21 cellular contexts compared by ENCODE assay signal in genomic region chr1:109628540-109629321, GRCh38. TPM values are rescaled to one million over a fixed set of nuclear protein-coding genes. Genes with fewer than 3 reads are reported as not detected.
DNase-seq lines count a peak whose midpoint lies in the region; ATAC-seq, FAIRE-seq and TF ChIP-seq lines count a peak whose summit lies in the region.
"Had no signal": no experiment of that assay in that cellular context is flagged by ENCODE, and none has a peak within 500 bp of the region (broad histone marks: within the 10 kb centered on the region; RNA-seq: fewer than 3 reads in every experiment).

No MANE protein-coding gene starts in this region.

- 100% methylated on average over 8 of the region's 23 CpGs for WGBS in A549 (ENCODE audit: missing lambda C conversion rate)

- H3K4me1 ChIP-seq in A549: peaks cover 5% of the 10 kb centered on the region; the same call in 1 of the 3 replicates
- H3K4me1 ChIP-seq: HAP-1 had no signal

- H3K27ac ChIP-seq in A549 (peak overlapping the region in 1 of 2 experiments; percentile 34; a peak in 1 of 6 replicates), brain microvascular endothelial cell (no peak overlapping the region)
- H3K27ac ChIP-seq: cardiac muscle cell had no signal

- peaks cover 61% of the 10 kb centered on the region for H3K36me3 ChIP-seq in brain microvascular endothelial cell (replicated peaks)

- POLR2A ChIA-PET in A549 (lab: Yijun Ruan, JAX): interaction anchor here (3.5 kb wide), 1 partner anchor 80 kb away, joined by 11 read pairs; the partner anchor contains the start of gene GNAI3

- H3K4me3 ChIP-seq in A549 (no peak overlapping the region), brain microvascular endothelial cell (ENCODE audit: low read depth, low read length) (no peak overlapping the region)
- H3K4me3 ChIP-seq: cardiac muscle cell, HAP-1 had no signal

- ATAC-seq in A549: peak; percentile 40 to 47; a peak in 4 of 6 replicates
- peak; percentile 13 for ATAC-seq in activated naive CD8-positive, alpha-beta T cell treated with anti-CD3 and anti-CD28 coated beads, Interleukin-2, amount 50 U/mL, for 24 hours
- ATAC-seq: left cardiac atrium, right cardiac atrium had no signal

- no peaks in the 10 kb centered on the region for H3K9me3 ChIP-seq in A549
- H3K9me3 ChIP-seq: BE2C, HAP-1 had no signal

- FAIRE-seq in A549 (lab: Jason Lieb, UNC) (no peak), H54 (lab: Jason Lieb, UNC) (no peak), D721Med (lab: Jason Lieb, UNC) (no peak)

- no peak overlapping the region for H3K27ac Mint-ChIP-seq in activated naive CD8-positive, alpha-beta T cell treated with anti-CD3 and anti-CD28 coated beads, Interleukin-2, amount 50 U/mL, for 24 hours

- no peaks in the 10 kb centered on the region for H3K27me3 ChIP-seq in brain microvascular endothelial cell (replicated peaks)
- H3K27me3 ChIP-seq: BE2C, cardiac muscle cell had no signal

- H3K36me3 Mint-ChIP-seq in activated naive CD8-positive, alpha-beta T cell treated with anti-CD3 and anti-CD28 coated beads, Interleukin-2, amount 50 U/mL, for 24 hours (ENCODE audit: low read depth): peaks cover 24% of the 10 kb centered on the region

- CTCF ChIA-PET in A549 (lab: Yijun Ruan, JAX): interaction anchor here (0.8 to 21.4 kb wide), 9 partner anchors 8 to 383 kb away, joined by 3 to 295 read pairs (median 5); partner anchors contain the start of genes AHCYL1 and GNAI3

- TF ChIP-seq CTCF in A549 (IDR thresholded peaks at IDR 0.05) (no peak), D721Med (IDR thresholded peaks at IDR 0.05; ENCODE audit: insufficient read depth, missing control alignments) (no peak), brain microvascular endothelial cell (IDR thresholded peaks at IDR 0.05; ENCODE audit: low read depth, low read length, missing control alignments) (no peak)

- peak in 1 of 2 experiments; percentile 35 for DNase-seq in A549 (ENCODE audit: low read depth in 1 of 2, low spot score in 1 of 2)
- peak; percentile 42 for DNase-seq in H54 (ENCODE audit: insufficient read length, low spot score)
- DNase-seq in activated naive CD8-positive, alpha-beta T cell treated with anti-CD3 and anti-CD28 coated beads, Interleukin-2, amount 50 U/mL, for 24 hours: no peak
- DNase-seq in islet precursor cell: peak; percentile 57
- no peak for DNase-seq in SKM-1 (lab: John Stamatoyannopoulos, UW; ENCODE audit: unreplicated experiment)
- DNase-seq in activated naive CD4-positive, alpha-beta T cell treated with Interleukin-2 at 50 U/mL for 16 hours: no peak
- DNase-seq in D721Med (ENCODE audit: insufficient read length, low spot score): no peak
- DNase-seq in brain microvascular endothelial cell: no peak
- DNase-seq: activated CD4-positive, alpha-beta T cell treated with anti-CD3 and anti-CD28 coated beads, Interleukin-2, amount 50 U/mL, for 1 hour; activated gamma-delta T cell treated with Interleukin-2 at 50 U/mL for 16 hours; BE2C; KBM-7; left cardiac atrium; naive B cell; NCI-H1417; NCI-H69; stimulated activated CD4-positive, alpha-beta T cell treated with anti-CD3 and anti-CD28 coated beads, Interleukin-2, amount 100 ng/mL, for 24 hours; T-helper 9 cell had no signal

- H3K4me3 Mint-ChIP-seq in activated naive CD8-positive, alpha-beta T cell treated with anti-CD3 and anti-CD28 coated beads, Interleukin-2, amount 50 U/mL, for 24 hours: no peak overlapping the region

- H3K4me2 ChIP-seq in A549: no peak overlapping the region

- no peaks in the 10 kb centered on the region for H3K9me3 Mint-ChIP-seq in activated naive CD8-positive, alpha-beta T cell treated with anti-CD3 and anti-CD28 coated beads, Interleukin-2, amount 50 U/mL, for 24 hours
- H3K9me3 Mint-ChIP-seq: naive B cell had no signal

- no peak for TF ChIP-seq RAD21 in A549 (conservative IDR thresholded peaks at IDR 0.05 in 1 of 2, IDR thresholded peaks at IDR 0.05 in 1 of 2)

- H3K27me3 Mint-ChIP-seq in activated naive CD8-positive, alpha-beta T cell treated with anti-CD3 and anti-CD28 coated beads, Interleukin-2, amount 50 U/mL, for 24 hours: no peaks in the 10 kb centered on the region
- H3K27me3 Mint-ChIP-seq: naive B cell had no signal

- in situ Hi-C loops in brain microvascular endothelial cell (cut with HindIII; ENCODE audit: low pct_ligation_motif_present, low sequenced_read_pairs): no loop called here

- no peak for TF ChIP-seq EP300 in A549 (IDR thresholded peaks at IDR 0.05)

- TF ChIP-seq POLR2A in A549 (IDR thresholded peaks at IDR 0.05; ENCODE audit: low read length): no peak
- no peak for TF ChIP-seq POLR2A in H54 (IDR thresholded peaks at IDR 0.05; ENCODE audit: low read depth, low read length)

- H3K4me1 Mint-ChIP-seq in activated naive CD8-positive, alpha-beta T cell treated with anti-CD3 and anti-CD28 coated beads, Interleukin-2, amount 50 U/mL, for 24 hours: peaks cover 8% of the 10 kb centered on the region

TF ChIP-seq in A549, 52 proteins besides CTCF, POLR2A, EP300 and RAD21:
- TF ChIP-seq MAFK (IDR thresholded peaks at IDR 0.05; ENCODE audit: partially characterized antibody) (no peak), HEYL (CRISPR knock-in tag; IDR thresholded peaks at IDR 0.05) (no peak), FOSL2 (IDR thresholded peaks at IDR 0.05) (no peak), FOSL2 (CRISPR knock-in tag; IDR thresholded peaks at IDR 0.05) (0 out of 2 replicates have a peak, but pooled peaks have one; percentile 25), MAZ (IDR thresholded peaks at IDR 0.05; ENCODE audit: borderline replicate concordance, low read depth, low read length) (no peak), SMC3 (IDR thresholded peaks at IDR 0.05) (no peak), ZC3H11A (IDR thresholded peaks at IDR 0.05) (no peak)

RNA-seq across cellular contexts. Expression of gene AMPD2, which starts 9.1 kb away (rescaled TPM):
- polyA plus RNA-seq in A549 (2011; rRNA removed) (19.3 and 31.5 TPM in 2 replicates), A549 (2017; fragmentation: RNase III; extraction: RNeasy Plus Mini Kit Qiagen cat#74134 plus additional on column Dnase treatment) (39.4 to 51.7 TPM (median 47.2 TPM) in 3 replicates)
- 29.0 and 34.3 TPM in 2 replicates for polyA plus RNA-seq in A549 (2012; cell fraction: cytosol; rRNA removed)
- polyA plus RNA-seq in A549 (2012; cell fraction: nucleus; rRNA removed): 203 and 228 TPM in 2 replicates
- polyA minus RNA-seq in A549 (2011; rRNA and poly(A)+ RNA removed): 44.2 and 55.3 TPM in 2 replicates

RNA-seq across cellular contexts. Expression of gene GNAT2, which starts 9.3 kb away (rescaled TPM):
- 0.16 and 0.20 TPM in 2 replicates for polyA plus RNA-seq in A549 (2011; rRNA removed)
- 0.09 and 0.13 TPM in 2 replicates for polyA plus RNA-seq in A549 (2012; cell fraction: cytosol; rRNA removed)
- polyA plus RNA-seq in A549 (2012; cell fraction: nucleus; rRNA removed): not detected in 2 replicates
- polyA plus RNA-seq in A549 (2017; fragmentation: RNase III; extraction: RNeasy Plus Mini Kit Qiagen cat#74134 plus additional on column Dnase treatment): 0.25 TPM in 1 of 3 replicates, not detected in the others
- polyA minus RNA-seq in A549 (2011; rRNA and poly(A)+ RNA removed): 0.29 and 0.74 TPM in 2 replicates
- polyA plus RNA-seq: cardiac muscle cell, right cardiac atrium had no signal

RNA-seq across cellular contexts. Expression of gene GSTM4, which starts 27.2 kb away (rescaled TPM):
- polyA plus RNA-seq in A549 (2011; rRNA removed) (17.2 and 21.7 TPM in 2 replicates), A549 (2017; fragmentation: RNase III; extraction: RNeasy Plus Mini Kit Qiagen cat#74134 plus additional on column Dnase treatment) (13.0 to 14.3 TPM (median 13.6 TPM) in 3 replicates)
- polyA plus RNA-seq in A549 (2012; cell fraction: cytosol; rRNA removed): 15.3 and 15.8 TPM in 2 replicates
- polyA plus RNA-seq in A549 (2012; cell fraction: nucleus; rRNA removed): 16.9 and 17.9 TPM in 2 replicates
- polyA minus RNA-seq in A549 (2011; rRNA and poly(A)+ RNA removed): 10.2 and 16.7 TPM in 2 replicates

RNA-seq across cellular contexts. Expression of gene GSTM2, which starts 39.1 kb away (rescaled TPM):
- polyA plus RNA-seq in A549 (2011; rRNA removed): 4.8 and 6.0 TPM in 2 replicates
- 5.0 and 6.5 TPM in 2 replicates for polyA plus RNA-seq in A549 (2012; cell fraction: cytosol; rRNA removed)
- 20.1 and 25.5 TPM in 2 replicates for polyA plus RNA-seq in A549 (2012; cell fraction: nucleus; rRNA removed)
- polyA plus RNA-seq in A549 (2017; fragmentation: RNase III; extraction: RNeasy Plus Mini Kit Qiagen cat#74134 plus additional on column Dnase treatment): 5.3 to 7.2 TPM (median 6.5 TPM) in 3 replicates
- 3.4 and 4.5 TPM in 2 replicates for polyA minus RNA-seq in A549 (2011; rRNA and poly(A)+ RNA removed)

RNA-seq across cellular contexts. Expression of gene GSTM1, which starts 58.9 kb away (rescaled TPM):
- 0.22 TPM in 1 of 2 replicates, not detected in the other for polyA plus RNA-seq in A549 (2011; rRNA removed)
- not detected in 2 replicates for polyA plus RNA-seq in A549 (2012; cell fraction: cytosol; rRNA removed)
- polyA plus RNA-seq in A549 (2012; cell fraction: nucleus; rRNA removed): not detected in 2 replicates
- polyA plus RNA-seq in A549 (2017; fragmentation: RNase III; extraction: RNeasy Plus Mini Kit Qiagen cat#74134 plus additional on column Dnase treatment): not detected in 3 replicates
- 0.49 TPM in 1 of 2 replicates, not detected in the other for polyA minus RNA-seq in A549 (2011; rRNA and poly(A)+ RNA removed)

Comparison
In these comparisons a context has a peak if more than half of its experiments do, and no peak if none do; other contexts are left out.
1. DNase-seq: peak in H54 (single experiment) and islet precursor cell (single experiment); none in activated naive CD8-positive, alpha-beta T cell treated with anti-CD3 and anti-CD28 coated beads, Interleukin-2, amount 50 U/mL, for 24 hours (single experiment), SKM-1 (single experiment), activated naive CD4-positive, alpha-beta T cell treated with Interleukin-2 at 50 U/mL for 16 hours (single experiment), D721Med (single experiment) and brain microvascular endothelial cell (single experiment).